9 cellular contexts compared by ENCODE assay signal in genomic region chr20:53942121-53942816, GRCh38.
DNase-seq lines count a peak whose midpoint lies in the region; ATAC-seq and FAIRE-seq lines count a peak whose summit lies in the region.
"Had no signal": no experiment of that assay in that cellular context is flagged by ENCODE, and none has a peak within 500 bp of the region (broad histone marks: within the 10 kb centered on the region; RNA-seq: fewer than 3 reads in every experiment).

No MANE protein-coding gene starts in this region.

- peaks cover 23% of the 10 kb centered on the region for H3K4me1 ChIP-seq in ectodermal cell (ENCODE audit: control insufficient read depth, insufficient read depth, low read length)
- peaks cover 10 to 24% (median 17%) of the 10 kb centered on the region in 3 donors for H3K4me1 ChIP-seq in skeletal muscle tissue (ENCODE audit: control insufficient read depth in 3 of 3, insufficient read depth in 3 of 3, low read length in 3 of 3)

- no peak for DNase-seq in GM19239 (ENCODE audit: insufficient read length, low spot score)
- peak; percentile 82 for DNase-seq in HPDE6-E6E7 (ENCODE audit: extremely low spot score)
- DNase-seq in left cardiac atrium: no peak
- DNase-seq in cardiac septum (ENCODE audit: low spot score): no peak

- H3K27me3 ChIP-seq in ectodermal cell (ENCODE audit: control insufficient read depth, insufficient read depth, low read length, poor library complexity, severe bottlenecking) (no peaks in the 10 kb centered on the region), skeletal muscle tissue (ENCODE audit: control insufficient read depth in 3 of 3, insufficient read depth in 3 of 3, low read length in 3 of 3) (peaks cover 0 to 2% (median 0%) of the 10 kb centered on the region in 3 donors)

- H3K27ac ChIP-seq in ectodermal cell (ENCODE audit: insufficient read depth, low read depth, low read length, poor library complexity, severe bottlenecking) (peak overlapping the region; percentile 82), skeletal muscle tissue (ENCODE audit: low read depth, low read length) (peak overlapping the region; percentile 29)

- H3K9ac ChIP-seq in skeletal muscle tissue (ENCODE audit: low read depth in 1 of 3, low read length in 3 of 3): no peak overlapping the region

- no peaks in the 10 kb centered on the region for H3K36me3 ChIP-seq in ectodermal cell (ENCODE audit: control insufficient read depth, insufficient read depth, low read length)
- no peaks in the 10 kb centered on the region for H3K36me3 ChIP-seq in skeletal muscle tissue (ENCODE audit: control insufficient read depth in 3 of 3, insufficient read depth in 3 of 3, low read length in 3 of 3)

- no peak overlapping the region for H3K4me3 ChIP-seq in ectodermal cell (ENCODE audit: insufficient read depth, low read depth, low read length)
- no peak overlapping the region for H3K4me3 ChIP-seq in skeletal muscle tissue (ENCODE audit: low read length in 3 of 3)

- no peaks in the 10 kb centered on the region for H3K9me3 ChIP-seq in ectodermal cell (ENCODE audit: control insufficient read depth, low read length)
- H3K9me3 ChIP-seq in skeletal muscle tissue (ENCODE audit: control insufficient read depth in 3 of 3, low read length in 3 of 3): no peaks in the 10 kb centered on the region

- peak; percentile 48 for FAIRE-seq in GM19239 (lab: Jason Lieb, UNC)
- FAIRE-seq: colon had no signal

- intact Hi-C loops in left cardiac atrium (cut with DNase I) (loop anchor here in 1 of 2 donors (10.0 kb wide), 1 partner anchor 123 kb away; no protein-coding TSS in a partner anchor), cardiac septum (cut with DNase I) (loop anchor here (10.0 kb wide), 1 partner anchor 617 kb away; no protein-coding TSS in a partner anchor)

- ATAC-seq in GM19035 (IDR thresholded peaks at IDR 0.05; ENCODE audit: unreplicated experiment) (no peak), left cardiac atrium (no peak), HG03520 (IDR thresholded peaks at IDR 0.05; ENCODE audit: unreplicated experiment) (no peak)

- 39 to 40% methylated on average over 12 of the region's 12 CpGs for WGBS in ectodermal cell, 2 experiments
